Comparison of ENCODE assay signal across 1 cellular context in genomic region chr10:87794285-87794684, GRCh38.
TF ChIP-seq lines count a peak whose summit lies in the region.

No MANE protein-coding gene starts in this region.

TF ChIP-seq in GM12878, 131 proteins besides CTCF, POLR2A, EP300 and RAD21 (continues in another document):
- TF ChIP-seq, protein P1, sequence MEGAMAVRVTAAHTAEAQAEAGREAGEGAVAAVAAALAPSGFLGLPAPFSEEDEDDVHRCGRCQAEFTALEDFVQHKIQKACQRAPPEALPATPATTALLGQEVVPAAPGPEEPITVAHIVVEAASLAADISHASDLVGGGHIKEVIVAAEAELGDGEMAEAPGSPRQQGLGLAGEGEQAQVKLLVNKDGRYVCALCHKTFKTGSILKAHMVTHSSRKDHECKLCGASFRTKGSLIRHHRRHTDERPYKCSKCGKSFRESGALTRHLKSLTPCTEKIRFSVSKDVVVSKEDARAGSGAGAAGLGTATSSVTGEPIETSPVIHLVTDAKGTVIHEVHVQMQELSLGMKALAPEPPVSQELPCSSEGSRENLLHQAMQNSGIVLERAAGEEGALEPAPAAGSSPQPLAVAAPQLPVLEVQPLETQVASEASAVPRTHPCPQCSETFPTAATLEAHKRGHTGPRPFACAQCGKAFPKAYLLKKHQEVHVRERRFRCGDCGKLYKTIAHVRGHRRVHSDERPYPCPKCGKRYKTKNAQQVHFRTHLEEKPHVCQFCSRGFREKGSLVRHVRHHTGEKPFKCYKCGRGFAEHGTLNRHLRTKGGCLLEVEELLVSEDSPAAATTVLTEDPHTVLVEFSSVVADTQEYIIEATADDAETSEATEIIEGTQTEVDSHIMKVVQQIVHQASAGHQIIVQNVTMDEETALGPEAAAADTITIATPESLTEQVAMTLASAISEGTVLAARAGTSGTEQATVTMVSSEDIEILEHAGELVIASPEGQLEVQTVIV (IDR thresholded peaks at IDR 0.05; ENCODE audit: borderline replicate concordance, partially characterized antibody), result no peak
- TF ChIP-seq SREBF2 (IDR thresholded peaks at IDR 0.05; ENCODE audit: low read length), result no peak
- TF ChIP-seq CREB1 (IDR thresholded peaks at IDR 0.05; ENCODE audit: low read depth), result peak; percentile 44; the same call in 1 of the 2 replicates
- peak; percentile 41; the same call in 1 of the 2 replicates for TF ChIP-seq TBL1XR1 (IDR thresholded peaks at IDR 0.05; ENCODE audit: low read depth, low read length)
- TF ChIP-seq POLR2AphosphoS2 (IDR thresholded peaks at IDR 0.05; ENCODE audit: low read depth, low read length), result no peak
- no peak for TF ChIP-seq TCF3 (IDR thresholded peaks at IDR 0.05; ENCODE audit: borderline replicate concordance, insufficient read depth, low read depth, low read length)
- TF ChIP-seq NFYA (IDR thresholded peaks at IDR 0.05; ENCODE audit: borderline replicate concordance, low read depth, low read length), result no peak
- TF ChIP-seq MLLT1 (IDR thresholded peaks at IDR 0.05), result no peak
- no peak for TF ChIP-seq SMARCA5 (IDR thresholded peaks at IDR 0.05)
- TF ChIP-seq RB1 (IDR thresholded peaks at IDR 0.05; ENCODE audit: borderline replicate concordance), result no peak
- no peak for TF ChIP-seq BMI1 (IDR thresholded peaks at IDR 0.05; ENCODE audit: borderline replicate concordance)
- no peak for TF ChIP-seq ZBTB33 (IDR thresholded peaks at IDR 0.05)
- TF ChIP-seq DPF2 (IDR thresholded peaks at IDR 0.05), result no peak
- TF ChIP-seq CBFB (IDR thresholded peaks at IDR 0.05; ENCODE audit: low read depth), result no peak
- no peak for TF ChIP-seq NFXL1 (IDR thresholded peaks at IDR 0.05; ENCODE audit: borderline replicate concordance)
- no peak for TF ChIP-seq FOS (IDR thresholded peaks at IDR 0.05; ENCODE audit: borderline replicate concordance, extremely low read depth, insufficient read length)
- no peak for TF ChIP-seq STAT1 (conservative IDR thresholded peaks at IDR 0.05)
- no peak for TF ChIP-seq ASH2L (IDR thresholded peaks at IDR 0.05; ENCODE audit: borderline replicate concordance, low read depth)
- no peak for TF ChIP-seq KLF5 (IDR thresholded peaks at IDR 0.05; ENCODE audit: partially characterized antibody)
- TF ChIP-seq ZBED1 (IDR thresholded peaks at IDR 0.05; ENCODE audit: borderline replicate concordance), result no peak
- no peak for TF ChIP-seq SIX5 (IDR thresholded peaks at IDR 0.05; ENCODE audit: low read depth, low read length, severe bottlenecking)
- no peak for TF ChIP-seq ZNF592 (IDR thresholded peaks at IDR 0.05)
- TF ChIP-seq CBX3 (IDR thresholded peaks at IDR 0.05; ENCODE audit: borderline replicate concordance, low read depth), result no peak
- TF ChIP-seq SUZ12 (IDR thresholded peaks at IDR 0.05; ENCODE audit: unreplicated experiment), result no peak
- TF ChIP-seq TARDBP (IDR thresholded peaks at IDR 0.05; ENCODE audit: borderline replicate concordance), result no peak
- no peak for TF ChIP-seq CHD2 (IDR thresholded peaks at IDR 0.05; ENCODE audit: borderline replicate concordance, low read depth, low read length)
- TF ChIP-seq HDAC6 (IDR thresholded peaks at IDR 0.05; ENCODE audit: unreplicated experiment), result no peak
- no peak for TF ChIP-seq ZNF24 (IDR thresholded peaks at IDR 0.05)
- no peak for TF ChIP-seq SMAD1 (IDR thresholded peaks at IDR 0.05; ENCODE audit: low read depth, partially characterized antibody)
- TF ChIP-seq NR2F1 (conservative IDR thresholded peaks at IDR 0.05), result no peak
- TF ChIP-seq, protein P2, sequence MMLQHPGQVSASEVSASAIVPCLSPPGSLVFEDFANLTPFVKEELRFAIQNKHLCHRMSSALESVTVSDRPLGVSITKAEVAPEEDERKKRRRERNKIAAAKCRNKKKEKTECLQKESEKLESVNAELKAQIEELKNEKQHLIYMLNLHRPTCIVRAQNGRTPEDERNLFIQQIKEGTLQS (IDR thresholded peaks at IDR 0.05; ENCODE audit: borderline replicate concordance, extremely low read depth, low read depth, low read length), result no peak
- no peak for TF ChIP-seq POLR2AphosphoS5 (IDR thresholded peaks at IDR 0.05; ENCODE audit: low read length)
- no peak for TF ChIP-seq PRDM15 (CRISPR knock-in tag; IDR thresholded peaks at IDR 0.05)
- TF ChIP-seq TCF7 (IDR thresholded peaks at IDR 0.05; ENCODE audit: borderline replicate concordance), result no peak
- TF ChIP-seq SPI1 (IDR thresholded peaks at IDR 0.05; ENCODE audit: borderline replicate concordance, insufficient read depth, low read depth, low read length), result no peak
- TF ChIP-seq, protein P3, sequence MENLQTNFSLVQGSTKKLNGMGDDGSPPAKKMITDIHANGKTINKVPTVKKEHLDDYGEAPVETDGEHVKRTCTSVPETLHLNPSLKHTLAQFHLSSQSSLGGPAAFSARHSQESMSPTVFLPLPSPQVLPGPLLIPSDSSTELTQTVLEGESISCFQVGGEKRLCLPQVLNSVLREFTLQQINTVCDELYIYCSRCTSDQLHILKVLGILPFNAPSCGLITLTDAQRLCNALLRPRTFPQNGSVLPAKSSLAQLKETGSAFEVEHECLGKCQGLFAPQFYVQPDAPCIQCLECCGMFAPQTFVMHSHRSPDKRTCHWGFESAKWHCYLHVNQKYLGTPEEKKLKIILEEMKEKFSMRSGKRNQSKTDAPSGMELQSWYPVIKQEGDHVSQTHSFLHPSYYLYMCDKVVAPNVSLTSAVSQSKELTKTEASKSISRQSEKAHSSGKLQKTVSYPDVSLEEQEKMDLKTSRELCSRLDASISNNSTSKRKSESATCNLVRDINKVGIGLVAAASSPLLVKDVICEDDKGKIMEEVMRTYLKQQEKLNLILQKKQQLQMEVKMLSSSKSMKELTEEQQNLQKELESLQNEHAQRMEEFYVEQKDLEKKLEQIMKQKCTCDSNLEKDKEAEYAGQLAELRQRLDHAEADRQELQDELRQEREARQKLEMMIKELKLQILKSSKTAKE (IDR thresholded peaks at IDR 0.05; ENCODE audit: low read depth, poor library complexity, severe bottlenecking), result no peak
- TF ChIP-seq RELA (IDR thresholded peaks at IDR 0.05; ENCODE audit: borderline replicate concordance, partially characterized antibody), result no peak
- TF ChIP-seq, protein P4, sequence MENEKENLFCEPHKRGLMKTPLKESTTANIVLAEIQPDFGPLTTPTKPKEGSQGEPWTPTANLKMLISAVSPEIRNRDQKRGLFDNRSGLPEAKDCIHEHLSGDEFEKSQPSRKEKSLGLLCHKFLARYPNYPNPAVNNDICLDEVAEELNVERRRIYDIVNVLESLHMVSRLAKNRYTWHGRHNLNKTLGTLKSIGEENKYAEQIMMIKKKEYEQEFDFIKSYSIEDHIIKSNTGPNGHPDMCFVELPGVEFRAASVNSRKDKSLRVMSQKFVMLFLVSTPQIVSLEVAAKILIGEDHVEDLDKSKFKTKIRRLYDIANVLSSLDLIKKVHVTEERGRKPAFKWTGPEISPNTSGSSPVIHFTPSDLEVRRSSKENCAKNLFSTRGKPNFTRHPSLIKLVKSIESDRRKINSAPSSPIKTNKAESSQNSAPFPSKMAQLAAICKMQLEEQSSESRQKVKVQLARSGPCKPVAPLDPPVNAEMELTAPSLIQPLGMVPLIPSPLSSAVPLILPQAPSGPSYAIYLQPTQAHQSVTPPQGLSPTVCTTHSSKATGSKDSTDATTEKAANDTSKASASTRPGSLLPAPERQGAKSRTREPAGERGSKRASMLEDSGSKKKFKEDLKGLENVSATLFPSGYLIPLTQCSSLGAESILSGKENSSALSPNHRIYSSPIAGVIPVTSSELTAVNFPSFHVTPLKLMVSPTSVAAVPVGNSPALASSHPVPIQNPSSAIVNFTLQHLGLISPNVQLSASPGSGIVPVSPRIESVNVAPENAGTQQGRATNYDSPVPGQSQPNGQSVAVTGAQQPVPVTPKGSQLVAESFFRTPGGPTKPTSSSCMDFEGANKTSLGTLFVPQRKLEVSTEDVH (IDR thresholded peaks at IDR 0.05; ENCODE audit: low read depth, partially characterized antibody), result no peak
- TF ChIP-seq NR2C2 (IDR thresholded peaks at IDR 0.05; ENCODE audit: borderline replicate concordance, control insufficient read depth, insufficient read length, low read depth), result no peak
- no peak for TF ChIP-seq CHD4 (IDR thresholded peaks at IDR 0.05)
- TF ChIP-seq NRF1 (conservative IDR thresholded peaks at IDR 0.05; ENCODE audit: low read depth, low read length), result no peak
- no peak for TF ChIP-seq SMC3 (IDR thresholded peaks at IDR 0.05; ENCODE audit: borderline replicate concordance, low read length)
- TF ChIP-seq BCL11A (IDR thresholded peaks at IDR 0.05; ENCODE audit: low read depth, low read length), result peak; percentile 56; the same call in 1 of the 2 replicates
- peak; percentile 78 to 81 for TF ChIP-seq IKZF2 (IDR thresholded peaks at IDR 0.05)
